25 cellular contexts compared by ENCODE assay signal in genomic region chr6:7256785-7257184, GRCh38.
"Had no signal": no experiment of that assay in that cellular context is flagged by ENCODE, and none has a peak within 500 bp of the region (broad histone marks: within the 10 kb centered on the region; RNA-seq: fewer than 3 reads in every experiment).

No MANE protein-coding gene starts in this region.

- H3K27ac Mint-ChIP-seq: immature natural killer cell, natural killer cell, progenitor cell of endocrine pancreas had no signal

- H3K4me1 ChIP-seq: foreskin keratinocyte, uterus had no signal

- H3K27ac ChIP-seq: foreskin keratinocyte, pancreas, skin epidermis, suprapubic skin, transverse colon, upper lobe of right lung, uterus had no signal

- H3K9me3 ChIP-seq: pancreas, suprapubic skin, transverse colon, upper lobe of right lung, uterus had no signal

- H3K36me3 Mint-ChIP-seq: natural killer cell had no signal

- H3K27me3 ChIP-seq: esophagus muscularis mucosa, foreskin keratinocyte, heart right ventricle, pancreas, suprapubic skin, transverse colon, upper lobe of right lung, uterus had no signal

- H3K9me3 Mint-ChIP-seq: natural killer cell had no signal

- H3K4me3 Mint-ChIP-seq: immature natural killer cell; natural killer cell; stimulated activated naive CD8-positive, alpha-beta T cell treated with anti-CD3 and anti-CD28 coated beads, Interleukin-15, amount 100 ng/mL, for 72 hours had no signal

- DNase-seq: central memory CD4-positive, alpha-beta T cell; dermis blood vessel endothelial cell; effector memory CD4-positive, alpha-beta T cell; foreskin keratinocyte; glutamatergic neuron; heart right ventricle; hippocampal formation; immature natural killer cell; islet precursor cell; mammary epithelial cell; natural killer cell; occipital lobe; stimulated activated CD4-positive, alpha-beta T cell treated with anti-CD3 and anti-CD28 coated beads, Interleukin-15, amount 100 ng/mL, for 24 hours; stimulated activated CD4-positive, alpha-beta T cell treated with anti-CD3 and anti-CD28 coated beads, Interleukin-2, amount 100 ng/mL, for 48 hours; stimulated activated naive CD4-positive, alpha-beta T cell; stimulated activated naive CD8-positive, alpha-beta T cell treated with anti-CD3 and anti-CD28 coated beads, Interleukin-15, amount 100 ng/mL, for 72 hours; transverse colon; upper lobe of right lung; uterus had no signal

- H3K36me3 ChIP-seq: suprapubic skin, transverse colon, uterus had no signal

- H3K4me3 ChIP-seq: esophagus muscularis mucosa, heart right ventricle, pancreas, skin epidermis, suprapubic skin, transverse colon, upper lobe of right lung, uterus had no signal

- ATAC-seq: foreskin keratinocyte; heart right ventricle; left lobe of liver; natural killer cell; pancreas; stimulated activated naive CD8-positive, alpha-beta T cell treated with anti-CD3 and anti-CD28 coated beads, Interleukin-15, amount 100 ng/mL, for 72 hours; upper lobe of right lung had no signal
